Comparison of ENCODE assay signal across 24 cellular contexts in the genomic region with DNA sequence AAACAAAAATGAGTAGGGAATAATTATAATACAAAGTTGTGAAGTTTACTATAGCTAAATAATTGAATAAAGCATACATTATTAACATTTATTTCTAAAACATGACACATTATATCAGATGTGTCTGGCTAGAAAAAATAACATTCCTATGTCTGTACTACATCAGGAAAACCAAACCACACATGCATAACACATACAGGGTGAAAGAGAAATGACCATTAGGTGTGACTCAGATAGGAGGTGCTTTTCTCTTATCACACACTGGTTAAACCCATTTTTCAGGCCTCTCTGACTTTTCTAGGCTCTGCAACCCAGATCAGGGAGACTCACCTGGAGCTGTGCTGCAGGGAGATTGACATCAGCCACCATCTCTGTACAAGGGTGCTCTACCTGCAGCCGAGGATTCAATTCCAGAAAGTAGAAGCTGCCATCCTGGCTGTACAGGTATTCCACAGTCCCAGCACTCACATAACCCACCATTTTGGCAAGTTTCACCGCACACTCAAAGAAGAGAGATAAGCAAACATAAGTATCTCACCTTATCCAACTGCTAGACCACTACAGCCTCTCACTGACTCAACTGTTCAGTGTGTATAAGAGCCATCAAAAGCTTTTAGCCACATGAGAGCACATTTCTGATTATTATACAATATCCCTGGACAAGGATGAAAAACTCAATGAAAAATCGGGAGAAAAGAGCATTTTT.
A peak's percentile ranks its signal among the peaks of the same experiment; 100 is the strongest.
DNase-seq lines count a peak whose midpoint lies in the region; ATAC-seq, FAIRE-seq and TF ChIP-seq lines count a peak whose summit lies in the region.
"Had no signal": no experiment of that assay in that cellular context is flagged by ENCODE, and none has a peak within 500 bp of the region (broad histone marks: within the 10 kb centered on the region; RNA-seq: fewer than 3 reads in every experiment).

No MANE protein-coding gene starts in this region.

- H2BK5ac ChIP-seq in mesenchymal stem cell (ENCODE audit: low read depth, low read length, poor library complexity, severe bottlenecking), result no peak overlapping the region

- H3K23ac ChIP-seq in mesenchymal stem cell (ENCODE audit: low read length in 2 of 2), result no peak overlapping the region

- no peaks in the 10 kb centered on the region for H3K79me2 ChIP-seq in endothelial cell of umbilical vein (ENCODE audit: control insufficient read depth, insufficient read depth, low read length)

- FAIRE-seq in RCC 7860 (lab: Jason Lieb, UNC), result no peak
- no peak for FAIRE-seq in endothelial cell of umbilical vein (lab: Jason Lieb, UNC)
- FAIRE-seq: GM12892 had no signal

- POLR2A ChIA-PET in endothelial cell of umbilical vein (lab: Charles Lee), result no interaction called here

- BruUV-seq in endothelial cell of umbilical vein (replicated peaks; lab: Mats Ljungman, UMichigan), result no TSS peak

- no peak overlapping the region for H2BK12ac ChIP-seq in mesenchymal stem cell (ENCODE audit: low read length in 2 of 2)

- no peaks in the 10 kb centered on the region for H4K20me1 ChIP-seq in endothelial cell of umbilical vein (replicated peaks; ENCODE audit: control insufficient read depth, extremely low read depth, insufficient read depth, low read length)

- CTCF ChIA-PET in endothelial cell of umbilical vein (lab: Charles Lee), result interaction anchor here (0.9 to 1.5 kb wide), 3 partner anchors 19 to 115 kb away, joined by 3 to 9 read pairs (median 4); no protein-coding TSS in a partner anchor

- H3K4me1 ChIP-seq in endothelial cell of umbilical vein (ENCODE audit: control insufficient read depth, extremely low read depth, insufficient read depth, low read length) (peaks cover 11% of the 10 kb centered on the region), mesenchymal stem cell (ENCODE audit: control insufficient read depth, insufficient read depth, low read depth, low read length) (peaks cover 2% of the 10 kb centered on the region)
- H3K4me1 ChIP-seq: Caco-2 had no signal

- in situ Hi-C loops in GM13977 (cut with MboI; ENCODE audit: low pct_unique_long_range_greater_than_20kb, low sequenced_read_pairs, unreplicated experiment), result no loop called here

- H3K27me3 ChIP-seq in endothelial cell of umbilical vein (ENCODE audit: control insufficient read depth in 2 of 2, insufficient read depth in 2 of 2, low read length in 2 of 2) (no peaks in the 10 kb centered on the region), mesenchymal stem cell (ENCODE audit: control insufficient read depth in 1 of 2, insufficient read depth in 1 of 2, low read length in 2 of 2) (no peaks in the 10 kb centered on the region)
- H3K27me3 ChIP-seq: ovary had no signal

- H4K8ac ChIP-seq in mesenchymal stem cell (ENCODE audit: low read length), result no peak overlapping the region

- peaks cover 3 to 10% of the 10 kb centered on the region in 2 experiments for H3K36me3 ChIP-seq in endothelial cell of umbilical vein (ENCODE audit: control insufficient read depth in 2 of 2, extremely low read depth in 1 of 2, insufficient read depth in 2 of 2, low read length in 2 of 2)
- H3K36me3 ChIP-seq in mesenchymal stem cell (ENCODE audit: control insufficient read depth in 1 of 2, insufficient read depth in 2 of 2, low read depth in 1 of 2, low read length in 2 of 2), result peaks cover 0 to 91% of the 10 kb centered on the region in 2 experiments
- H3K36me3 ChIP-seq: ovary had no signal

- WGBS in mesenchymal stem cell, result 96% methylated on average over 3 of the region's 3 CpGs

- dilution Hi-C loops in endothelial cell of umbilical vein (cut with MboI; ENCODE audit: extremely low pct_ligation_motif_present, low sequenced_read_pairs), result no loop called here

- no peak overlapping the region for H2BK120ac ChIP-seq in mesenchymal stem cell (ENCODE audit: low read depth, low read length)

- H4K91ac ChIP-seq in mesenchymal stem cell (ENCODE audit: low read length), result no peak overlapping the region

- no peak overlapping the region for H3K18ac ChIP-seq in mesenchymal stem cell (ENCODE audit: low read depth in 1 of 2, low read length in 2 of 2)

- no peak for TF ChIP-seq POLR2A in endothelial cell of umbilical vein (IDR thresholded peaks at IDR 0.05; ENCODE audit: low read depth, low read length)

- peaks cover 5% of the 10 kb centered on the region for H3K79me1 ChIP-seq in mesenchymal stem cell (replicated peaks; ENCODE audit: low read length, poor library complexity, severe bottlenecking)

- intact Hi-C loops in endothelial cell of umbilical vein (cut with micrococcal nuclease), result loop anchor here (5.0 kb wide), 1 partner anchor 113 kb away; no protein-coding TSS in a partner anchor

- TF ChIP-seq CTCF in endothelial cell of umbilical vein (IDR thresholded peaks at IDR 0.05; ENCODE audit: extremely low read depth in 1 of 2, insufficient read depth in 1 of 2, low read depth in 1 of 2, low read length in 2 of 2) (no peak), GM13977 (IDR thresholded peaks at IDR 0.05; ENCODE audit: extremely low read depth, insufficient read depth, missing control alignments) (no peak)

- H3K4me2 ChIP-seq in endothelial cell of umbilical vein (ENCODE audit: insufficient read depth, low read length) (no peak overlapping the region), mesenchymal stem cell (ENCODE audit: low read length, poor library complexity, severe bottlenecking) (no peak overlapping the region)

- peak; percentile 51 for DNase-seq in EH (ENCODE audit: low read depth)
- peak; percentile 57 for DNase-seq in RCC 7860 (ENCODE audit: low spot score)
- DNase-seq in endothelial cell of umbilical vein (ENCODE audit: low read depth, low spot score), result peak; percentile 7
- peak; percentile 6 for DNase-seq in mesenchymal stem cell
- no peak for DNase-seq in GM13977 (ENCODE audit: low spot score)
- no peak for DNase-seq in DMS153 treated with DMSO at 0.1 percent for 48 hours (lab: John Stamatoyannopoulos, UW; ENCODE audit: unreplicated experiment)
- DNase-seq: activated CD4-positive, CD25-positive, alpha-beta regulatory T cell; activated CD8-positive, alpha-beta memory T cell treated with anti-CD3 and anti-CD28 coated beads for 24 hours; activated naive CD8-positive, alpha-beta T cell treated with anti-CD3 and anti-CD28 coated beads for 36 hours; Caco-2; caudate nucleus; effector CD8-positive, alpha-beta T cell; GDM1; left ventricle myocardium superior; NCI-H146; ovary; stimulated activated CD4-positive, alpha-beta T cell treated with anti-CD3 and anti-CD28 coated beads, Interleukin-4, amount 100 ng/mL, for 4 hours; stimulated activated CD8-positive, alpha-beta memory T cell treated with anti-CD3 and anti-CD28 coated beads, Interleukin-4, amount 100 ng/mL, for 48 hours; T-cell had no signal

- no peaks in the 10 kb centered on the region for H3K9me3 ChIP-seq in endothelial cell of umbilical vein (replicated peaks; ENCODE audit: control insufficient read depth, insufficient read depth, low read length)
- no peaks in the 10 kb centered on the region for H3K9me3 ChIP-seq in mesenchymal stem cell (ENCODE audit: control insufficient read depth, low read length)
- H3K9me3 ChIP-seq: Caco-2, ovary, thoracic aorta had no signal

- H3K4ac ChIP-seq in mesenchymal stem cell (ENCODE audit: low read depth in 1 of 2, low read length in 2 of 2), result no peak overlapping the region

- no peak overlapping the region for H3K14ac ChIP-seq in mesenchymal stem cell (ENCODE audit: low read length in 2 of 2)

- no peak overlapping the region for H3K4me3 ChIP-seq in endothelial cell of umbilical vein (replicated peaks in 1 of 3; ENCODE audit: insufficient read depth in 1 of 3, low read depth in 1 of 3, low read length in 3 of 3)
- no peak overlapping the region for H3K4me3 ChIP-seq in mesenchymal stem cell (ENCODE audit: insufficient read depth in 1 of 2, low read depth in 1 of 2, low read length in 2 of 2)
- H3K4me3 ChIP-seq: ovary, skin epidermis, thoracic aorta had no signal

- H3K9ac ChIP-seq in endothelial cell of umbilical vein (replicated peaks; ENCODE audit: extremely low read depth, insufficient read depth, low read length) (no peak overlapping the region), mesenchymal stem cell (ENCODE audit: low read length) (no peak overlapping the region)

- H2AFZ ChIP-seq in endothelial cell of umbilical vein (ENCODE audit: low read depth, low read length) (no peak overlapping the region), mesenchymal stem cell (ENCODE audit: low read depth, low read length) (no peak overlapping the region)

- H3K27ac ChIP-seq in endothelial cell of umbilical vein (ENCODE audit: insufficient read depth, low read depth, low read length), result no peak overlapping the region
- H3K27ac ChIP-seq in mesenchymal stem cell (ENCODE audit: low read length, poor library complexity, severe bottlenecking), result no peak overlapping the region
- H3K27ac ChIP-seq: ovary, skin epidermis, thoracic aorta had no signal

- ATAC-seq in HG02981 (IDR thresholded peaks at IDR 0.05; ENCODE audit: unreplicated experiment) (no peak), HG02870 (IDR thresholded peaks at IDR 0.05; ENCODE audit: unreplicated experiment) (no peak)
- ATAC-seq: left ventricle myocardium superior, T-cell had no signal

- H2AK5ac ChIP-seq in mesenchymal stem cell (ENCODE audit: low read length, severe bottlenecking), result no peak overlapping the region

- H2BK15ac ChIP-seq in mesenchymal stem cell (ENCODE audit: low read depth, poor library complexity, severe bottlenecking), result no peak overlapping the region

- H3K9me1 ChIP-seq in endothelial cell of umbilical vein (replicated peaks; ENCODE audit: control insufficient read depth, extremely low read depth, insufficient read depth, low read length), result no peaks in the 10 kb centered on the region

TF ChIP-seq in endothelial cell of umbilical vein, 7 proteins besides CTCF, POLR2A, EP300 and RAD21:
- TF ChIP-seq EZH2 (IDR thresholded peaks at IDR 0.05; ENCODE audit: borderline replicate concordance, low read depth, low read length, severe bottlenecking) (no peak), MYC (IDR thresholded peaks at IDR 0.05; ENCODE audit: low read depth, low read length) (no peak), FOS (IDR thresholded peaks at IDR 0.05; ENCODE audit: borderline replicate concordance, insufficient read depth, low read length) (peak; percentile 53), POLR2AphosphoS5 (IDR thresholded peaks at IDR 0.05; ENCODE audit: insufficient read depth, low read depth, low read length) (no peak), JUN (IDR thresholded peaks at IDR 0.05; ENCODE audit: borderline replicate concordance, insufficient read depth, insufficient read length, low read depth) (no peak)
TF ChIP-seq in endothelial cell of umbilical vein: peak in this region for 1.

Comparison
In these comparisons a context has a peak if more than half of its experiments do, and no peak if none do; other contexts are left out.
1. DNase-seq: peak in EH (single experiment), RCC 7860 (single experiment), endothelial cell of umbilical vein (single experiment) and mesenchymal stem cell (single experiment); none in GM13977 (single experiment) and DMS153 treated with DMSO at 0.1 percent for 48 hours (single experiment).